Comparison of ENCODE assay signal across 8 cellular contexts in the genomic region with DNA sequence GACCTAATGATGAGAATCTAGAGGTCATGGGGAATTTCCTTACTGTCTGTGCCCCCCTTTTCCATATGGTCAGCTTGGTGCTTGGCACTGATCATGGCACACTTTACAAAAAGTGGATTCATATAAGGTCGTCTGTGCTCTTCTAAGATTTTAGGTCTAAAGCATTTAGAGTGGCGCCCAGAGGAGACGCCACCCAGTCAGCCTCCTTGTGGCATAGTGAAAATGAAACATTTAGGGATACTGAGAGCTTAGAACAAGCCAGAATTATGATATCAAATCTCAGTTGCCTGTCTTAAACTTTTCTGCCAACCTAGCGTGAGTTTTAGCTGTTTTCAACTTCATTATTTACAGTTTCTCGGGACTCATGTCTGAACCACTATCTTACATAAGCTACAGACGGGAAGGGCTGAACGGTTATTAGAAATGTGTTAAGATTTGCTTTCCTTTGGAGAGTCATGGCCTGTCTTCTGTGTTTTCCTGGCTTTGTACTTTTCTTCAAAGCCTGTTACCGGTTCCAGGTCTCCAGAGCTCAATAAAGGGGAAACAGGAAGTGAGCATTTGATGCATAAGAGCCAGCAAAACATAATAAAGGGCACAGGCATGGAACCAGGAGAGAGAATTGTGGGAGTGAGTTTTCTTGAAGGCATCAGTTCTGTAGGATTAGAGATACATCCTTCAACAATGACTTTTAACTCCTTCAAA. TPM values are rescaled to one million over a fixed set of nuclear protein-coding genes. Genes with fewer than 3 reads are reported as not detected.
DNase-seq lines count a peak whose midpoint lies in the region; ATAC-seq lines count a peak whose summit lies in the region.

No MANE protein-coding gene starts in this region.

- intact Hi-C loops in dendritic cell treated with granulocyte-macrophage colony-stimulating factor and Interleukin-4, amounts not matched to agents 40 ng/mL and 50 ng/mL, for 4 days (cut with micrococcal nuclease), result no loop called here

- peaks cover 31% of the 10 kb centered on the region for H3K4me1 ChIP-seq in skeletal muscle satellite cell (ENCODE audit: control insufficient read depth, insufficient read depth, low read length)

- H3K4me3 Mint-ChIP-seq in activated CD4-positive, alpha-beta T cell treated with anti-CD3 and anti-CD28 coated beads, Interleukin-2, amount 10 ng/mL, durations not matched to agents 7 days and 5 days, result peak overlapping the region; percentile 11
- H3K4me3 Mint-ChIP-seq in dendritic cell treated with granulocyte-macrophage colony-stimulating factor and Interleukin-4, amounts not matched to agents 40 ng/mL and 50 ng/mL, for 4 days, result no peak overlapping the region

- CTCF ChIA-PET in activated CD4-positive, alpha-beta T cell treated with anti-CD3 and anti-CD28 coated beads, Interleukin-2, amount 10 ng/mL, durations not matched to agents 7 days and 5 days (lab: Charles Lee), result interaction anchor here (0.6 to 5.9 kb wide), 9 partner anchors 10 to 98 kb away, joined by 3 to 44 read pairs (median 4); partner anchors contain the start of gene ZNRF1

- DNase-seq in activated CD4-positive, alpha-beta T cell treated with anti-CD3 and anti-CD28 coated beads, Interleukin-2, amount 10 ng/mL, durations not matched to agents 7 days and 5 days, result no peak
- no peak for DNase-seq in activated CD4-positive, alpha-beta T cell treated with anti-CD3 and anti-CD28 coated beads for 1 hour
- no peak for DNase-seq in activated CD4-positive, CD25-positive, alpha-beta regulatory T cell treated with anti-CD3 and anti-CD28 coated beads, Interleukin-2, amount 50 U/mL, for 72 hours
- DNase-seq in substantia nigra (lab: John Stamatoyannopoulos, UW) (no peak), nucleus accumbens (lab: John Stamatoyannopoulos, UW) (no peak)

- H3K4me3 ChIP-seq in skeletal muscle satellite cell (ENCODE audit: low read length), result peak overlapping the region; percentile 47

- no peaks in the 10 kb centered on the region for H3K9me3 Mint-ChIP-seq in activated CD4-positive, alpha-beta T cell treated with anti-CD3 and anti-CD28 coated beads, Interleukin-2, amount 10 ng/mL, durations not matched to agents 7 days and 5 days
- no peaks in the 10 kb centered on the region for H3K9me3 Mint-ChIP-seq in dendritic cell treated with granulocyte-macrophage colony-stimulating factor and Interleukin-4, amounts not matched to agents 40 ng/mL and 50 ng/mL, for 4 days

- peak overlapping the region; percentile 44 for H3K9ac ChIP-seq in skeletal muscle satellite cell (ENCODE audit: low read depth, low read length)

- peaks cover 30% of the 10 kb centered on the region for H3K4me1 Mint-ChIP-seq in activated CD4-positive, alpha-beta T cell treated with anti-CD3 and anti-CD28 coated beads, Interleukin-2, amount 10 ng/mL, durations not matched to agents 7 days and 5 days
- H3K4me1 Mint-ChIP-seq in dendritic cell treated with granulocyte-macrophage colony-stimulating factor and Interleukin-4, amounts not matched to agents 40 ng/mL and 50 ng/mL, for 4 days (ENCODE audit: low read depth), result peaks cover 31% of the 10 kb centered on the region

- no peaks in the 10 kb centered on the region for H3K9me3 ChIP-seq in skeletal muscle satellite cell (replicated peaks; ENCODE audit: low read length)

- peak overlapping the region; percentile 77 for H3K4me2 ChIP-seq in skeletal muscle satellite cell (ENCODE audit: low read length)

- peaks cover 3% of the 10 kb centered on the region for H3K36me3 ChIP-seq in skeletal muscle satellite cell (ENCODE audit: insufficient read depth, low read length)

- H3K27ac ChIP-seq in substantia nigra (ENCODE audit: low read depth, low read length, poor library complexity, severe bottlenecking), result no peak overlapping the region

- H3K36me3 Mint-ChIP-seq in activated CD4-positive, alpha-beta T cell treated with anti-CD3 and anti-CD28 coated beads, Interleukin-2, amount 10 ng/mL, durations not matched to agents 7 days and 5 days (ENCODE audit: low read depth), result peaks cover 10% of the 10 kb centered on the region
- no peaks in the 10 kb centered on the region for H3K36me3 Mint-ChIP-seq in dendritic cell treated with granulocyte-macrophage colony-stimulating factor and Interleukin-4, amounts not matched to agents 40 ng/mL and 50 ng/mL, for 4 days (ENCODE audit: low read depth)

- no peaks in the 10 kb centered on the region for H3K27me3 Mint-ChIP-seq in activated CD4-positive, alpha-beta T cell treated with anti-CD3 and anti-CD28 coated beads, Interleukin-2, amount 10 ng/mL, durations not matched to agents 7 days and 5 days
- H3K27me3 Mint-ChIP-seq in dendritic cell treated with granulocyte-macrophage colony-stimulating factor and Interleukin-4, amounts not matched to agents 40 ng/mL and 50 ng/mL, for 4 days, result no peaks in the 10 kb centered on the region

- POLR2A ChIA-PET in activated CD4-positive, alpha-beta T cell treated with anti-CD3 and anti-CD28 coated beads, Interleukin-2, amount 10 ng/mL, durations not matched to agents 7 days and 5 days (lab: Charles Lee), result no interaction called here

- H3K27ac Mint-ChIP-seq in activated CD4-positive, alpha-beta T cell treated with anti-CD3 and anti-CD28 coated beads, Interleukin-2, amount 10 ng/mL, durations not matched to agents 7 days and 5 days, result peak overlapping the region; percentile 84
- H3K27ac Mint-ChIP-seq in dendritic cell treated with granulocyte-macrophage colony-stimulating factor and Interleukin-4, amounts not matched to agents 40 ng/mL and 50 ng/mL, for 4 days, result peak overlapping the region; percentile 56

- ATAC-seq in HG03571 (IDR thresholded peaks at IDR 0.05; ENCODE audit: unreplicated experiment), result peak; percentile 17

- no peaks in the 10 kb centered on the region for H3K27me3 ChIP-seq in skeletal muscle satellite cell (ENCODE audit: control insufficient read depth, insufficient read depth, low read length)

RNA-seq across cellular contexts. Expression of gene ZNRF1, which starts 13.7 kb away (rescaled TPM):
- total RNA-seq in activated CD4-positive, alpha-beta T cell treated with anti-CD3 and anti-CD28 coated beads, Interleukin-2, amount 10 ng/mL, durations not matched to agents 7 days and 5 days, result 10 to 100 TPM; 16.1 to 16.3 TPM
- total RNA-seq in skeletal muscle satellite cell (2012; rRNA removed), result 14.4 and 19.5 TPM in 2 replicates

RNA-seq across cellular contexts. Expression of gene WDR59, which starts 27.6 kb away (rescaled TPM):
- total RNA-seq in activated CD4-positive, alpha-beta T cell treated with anti-CD3 and anti-CD28 coated beads, Interleukin-2, amount 10 ng/mL, durations not matched to agents 7 days and 5 days, result 10 to 100 TPM; 65.8 TPM
- total RNA-seq in skeletal muscle satellite cell (2012; rRNA removed), result 10.9 and 15.5 TPM in 2 replicates
